Comparison of ENCODE assay signal across 8 cellular contexts in genomic region chr15:67433495-67434099, GRCh38.
DNase-seq lines count a peak whose midpoint lies in the region; ATAC-seq and TF ChIP-seq lines count a peak whose summit lies in the region.

No MANE protein-coding gene starts in this region.

- in situ Hi-C loops in Panc1 (cut with HindIII; ENCODE audit: low pct_unique_long_range_greater_than_20kb, low sequenced_read_pairs), result no loop called here

- no TSS peak for BruUV-seq in Panc1 (replicated peaks; lab: Mats Ljungman, UMichigan)

- CTCF ChIA-PET in Panc1 (lab: Charles Lee), result interaction anchor here (0.6 to 1.7 kb wide), 5 partner anchors 9 to 801 kb away, joined by 3 to 6 read pairs (median 3); no protein-coding TSS in a partner anchor

- POLR2A ChIA-PET in Panc1 (lab: Charles Lee), result no interaction called here

- H3K36me3 ChIP-seq in Panc1 (ENCODE audit: control insufficient read depth, insufficient read depth, low read length), result no peaks in the 10 kb centered on the region

- no peaks in the 10 kb centered on the region for H3K9me3 ChIP-seq in Panc1 (ENCODE audit: control insufficient read depth, insufficient read depth, low read depth, low read length)

- DNase-seq in GM19238 (ENCODE audit: insufficient read length, low spot score) (peak; percentile 24), Panc1 (ENCODE audit: low read depth, low spot score) (no peak), cardiac fibroblast (ENCODE audit: low read depth in 2 of 2) (peak; percentile 73 to 74), left kidney (ENCODE audit: low read depth, low spot score) (peak; percentile 75), stromal cell of bone marrow (ENCODE audit: low read depth) (peak; percentile 43), mesenteric fat pad (ENCODE audit: low spot score) (no peak)

- H3K4me3 ChIP-seq in Panc1 (ENCODE audit: low read depth in 2 of 2, low read length in 2 of 2), result no peak overlapping the region
- no peak overlapping the region for H3K4me3 ChIP-seq in cardiac fibroblast (replicated peaks in 1 of 2; ENCODE audit: low read depth in 2 of 2, low read length in 2 of 2)

- no peak overlapping the region for H3K27ac ChIP-seq in C4-2B
- no peak overlapping the region for H3K27ac ChIP-seq in Panc1 (ENCODE audit: low read length)

- no peaks in the 10 kb centered on the region for H3K4me1 ChIP-seq in Panc1 (ENCODE audit: control insufficient read depth, insufficient read depth, low read length)

- ATAC-seq in Panc1 (peak; percentile 95), GM19328 (IDR thresholded peaks at IDR 0.05; ENCODE audit: unreplicated experiment) (no peak)

- TF ChIP-seq CTCF in C4-2B (conservative IDR thresholded peaks at IDR 0.05), result peak; percentile 89
- TF ChIP-seq CTCF in Panc1 (IDR thresholded peaks at IDR 0.05), result peak; percentile 88
- peak; percentile 92 for TF ChIP-seq CTCF in cardiac fibroblast (IDR thresholded peaks at IDR 0.05; ENCODE audit: low read depth, low read length)

- intact Hi-C loops in Panc1 (cut with micrococcal nuclease; ENCODE audit: unreplicated experiment), result no loop called here

- no peaks in the 10 kb centered on the region for H3K27me3 ChIP-seq in Panc1 (ENCODE audit: control insufficient read depth, insufficient read depth, low read length)

Comparison
In these comparisons a context has a peak if more than half of its experiments do, and no peak if none do; other contexts are left out.
1. DNase-seq: peak in GM19238 (single experiment), cardiac fibroblast (2 of 2), left kidney (single experiment) and stromal cell of bone marrow (single experiment); none in Panc1 (single experiment) and mesenteric fat pad (single experiment).
2. Peak in every context shown above with its lines, with median percentiles within 50 percentile points of each other: CTCF ChIP-seq.